Comparison of ENCODE assay signal across 10 cellular contexts in genomic region chr10:127945335-127945734, GRCh38. TPM values are rescaled to one million over a fixed set of nuclear protein-coding genes. Genes with fewer than 3 reads are reported as not detected.
DNase-seq lines count a peak whose midpoint lies in the region; ATAC-seq, FAIRE-seq and TF ChIP-seq lines count a peak whose summit lies in the region.
"Had no signal": no experiment of that assay in that cellular context is flagged by ENCODE, and none has a peak within 500 bp of the region (broad histone marks: within the 10 kb centered on the region; RNA-seq: fewer than 3 reads in every experiment).

No MANE protein-coding gene starts in this region.

- TF ChIP-seq CTCF in fibroblast of the aortic adventitia (IDR thresholded peaks at IDR 0.05; ENCODE audit: insufficient read depth, low read length): no peak

- peak; percentile 16 for DNase-seq in stimulated activated CD4-positive, alpha-beta T cell treated with anti-CD3 and anti-CD28 coated beads, Interleukin-1b, Interleukin-23, amount 100 ng/mL, for 48 hours
- DNase-seq in stimulated activated CD4-positive, alpha-beta T cell treated with anti-CD3 and anti-CD28 coated beads, Interleukin-15, amount 100 ng/mL, for 24 hours: no peak
- DNase-seq in RCC 7860 (ENCODE audit: low spot score): peak; percentile 85
- DNase-seq in fibroblast of the aortic adventitia (ENCODE audit: low read depth): peak; percentile 20
- peak; percentile 55 for DNase-seq in urothelium cell line (ENCODE audit: low spot score)
- no peak for DNase-seq in NCI-H69 (lab: John Stamatoyannopoulos, UW)
- no peak for DNase-seq in AG08396 (ENCODE audit: low spot score)
- DNase-seq: erythroblast had no signal

- FAIRE-seq in RCC 7860 (lab: Jason Lieb, UNC) (peak; percentile 16), urothelium cell line (lab: Jason Lieb, UNC) (no peak)

- no peak for ATAC-seq in HG02588 (IDR thresholded peaks at IDR 0.05; ENCODE audit: unreplicated experiment)

- no peak overlapping the region for H3K4me3 ChIP-seq in fibroblast of the aortic adventitia (ENCODE audit: low read depth, low read length)

RNA-seq across cellular contexts. Expression of gene PTPRE, which starts 38.4 kb away (rescaled TPM):
- total RNA-seq in fibroblast of the aortic adventitia (ENCODE audit: low replicate concordance): 0.09 and 0.98 TPM in 2 replicates

RNA-seq across cellular contexts. Expression of gene CLRN3, which starts 52.6 kb away (rescaled TPM):
- total RNA-seq in fibroblast of the aortic adventitia (ENCODE audit: low replicate concordance): not detected in 2 replicates
- total RNA-seq: SK-MEL-5 had no signal

Comparison
In these comparisons a context has a peak if more than half of its experiments do, and no peak if none do; other contexts are left out.
1. DNase-seq: peak in stimulated activated CD4-positive, alpha-beta T cell treated with anti-CD3 and anti-CD28 coated beads, Interleukin-1b, Interleukin-23, amount 100 ng/mL, for 48 hours (single experiment), RCC 7860 (single experiment), fibroblast of the aortic adventitia (single experiment) and urothelium cell line (single experiment); none in stimulated activated CD4-positive, alpha-beta T cell treated with anti-CD3 and anti-CD28 coated beads, Interleukin-15, amount 100 ng/mL, for 24 hours (single experiment), NCI-H69 (single experiment) and AG08396 (single experiment).